ENCODE assay signal across 8 cellular contexts in genomic region chr1:155245163-155245524, GRCh38. TPM values are rescaled to one million over a fixed set of nuclear protein-coding genes. Genes with fewer than 3 reads are reported as not detected.
A peak's percentile ranks its signal among the peaks of the same experiment; 100 is the strongest.
DNase-seq lines count a peak whose midpoint lies in the region; ATAC-seq and TF ChIP-seq lines count a peak whose summit lies in the region.

No MANE protein-coding gene starts in this region.

- peak overlapping the region; percentile 85 for H3K9ac ChIP-seq in SK-N-MC (ENCODE audit: insufficient read length)

- H3K9me3 ChIP-seq in SK-N-MC (ENCODE audit: low read depth, low read length) = no peaks in the 10 kb centered on the region

- TF ChIP-seq CTCF in fibroblast of the aortic adventitia (IDR thresholded peaks at IDR 0.05; ENCODE audit: insufficient read depth, low read length) (no peak), GM20000 (IDR thresholded peaks at IDR 0.05; ENCODE audit: extremely low read depth, missing control alignments) (no peak)

- H3K36me3 ChIP-seq in SK-N-MC (ENCODE audit: insufficient read depth, low read length) = peaks cover 7% of the 10 kb centered on the region; the same call in 1 of the 2 replicates

- peak overlapping the region; percentile 72 for H3K4me3 ChIP-seq in SK-N-MC
- H3K4me3 ChIP-seq in fibroblast of the aortic adventitia (ENCODE audit: low read depth, low read length) = peak overlapping the region; percentile 77
- peak overlapping the region; percentile 60 for H3K4me3 ChIP-seq in skeletal muscle cell (ENCODE audit: low read depth, low read length)

- no peak for DNase-seq in SK-N-MC (ENCODE audit: low read depth, low spot score)
- no peak for DNase-seq in fibroblast of the aortic adventitia (ENCODE audit: low read depth)
- no peak for DNase-seq in skeletal muscle cell (ENCODE audit: low read depth)
- DNase-seq in GM20000 (ENCODE audit: low spot score) = no peak
- no peak for DNase-seq in stimulated activated CD4-positive, alpha-beta T cell treated with anti-CD3 and anti-CD28 coated beads, Interleukin-4, amount 100 ng/mL, for 4 hours
- DNase-seq in NOMO-1 treated with DMSO at 0.1 percent for 48 hours (lab: John Stamatoyannopoulos, UW; ENCODE audit: unreplicated experiment) = no peak

- H3K27ac ChIP-seq in SK-N-MC = peak overlapping the region; percentile 98

- ATAC-seq in GM18907 (IDR thresholded peaks at IDR 0.05; ENCODE audit: unreplicated experiment) (peak; percentile 9), HG03095 (IDR thresholded peaks at IDR 0.05; ENCODE audit: unreplicated experiment) (no peak)

RNA-seq across cellular contexts. Expression of gene ENTREP3, which starts 10.1 kb away (rescaled TPM):
- total RNA-seq in fibroblast of the aortic adventitia (ENCODE audit: low replicate concordance) = 9.0 and 9.3 TPM in 2 replicates

RNA-seq across cellular contexts. Expression of gene SCAMP3, which starts 17.0 kb away (rescaled TPM):
- total RNA-seq in fibroblast of the aortic adventitia (ENCODE audit: low replicate concordance) = 12.5 and 47.6 TPM in 2 replicates

RNA-seq across cellular contexts. Expression of gene CLK2, which starts 28.2 kb away (rescaled TPM):
- total RNA-seq in fibroblast of the aortic adventitia (ENCODE audit: low replicate concordance) = 29.7 and 53.7 TPM in 2 replicates

RNA-seq across cellular contexts. Expression of gene HCN3, which starts 32.1 kb away (rescaled TPM):
- total RNA-seq in fibroblast of the aortic adventitia (ENCODE audit: low replicate concordance) = 0.08 and 1.4 TPM in 2 replicates

RNA-seq across cellular contexts. Expression of gene MTX1, which starts 36.6 kb away (rescaled TPM):
- 13.7 and 26.1 TPM in 2 replicates for total RNA-seq in fibroblast of the aortic adventitia (ENCODE audit: low replicate concordance)
